Comparison of ENCODE assay signal across 8 cellular contexts in genomic region chr10:125144693-125145623, GRCh38. TPM values are rescaled to one million over a fixed set of nuclear protein-coding genes. Genes with fewer than 3 reads are reported as not detected.
DNase-seq lines count a peak whose midpoint lies in the region; ATAC-seq and TF ChIP-seq lines count a peak whose summit lies in the region.

No MANE protein-coding gene starts in this region.

- H3K9me3 ChIP-seq in MG63 (no peaks in the 10 kb centered on the region), lung (ENCODE audit: control insufficient read depth in 2 of 2, insufficient read depth in 1 of 2, low read length in 1 of 2) (no peaks in the 10 kb centered on the region), PC-9 (ENCODE audit: insufficient read depth, low read depth) (no peaks in the 10 kb centered on the region)
- no peaks in the 10 kb centered on the region for H3K9me3 ChIP-seq in effector memory CD4-positive, alpha-beta T cell (ENCODE audit: control insufficient read depth, low read length)

- peak; percentile 28 for TF ChIP-seq CTCF in GM12865 (IDR thresholded peaks at IDR 0.05; ENCODE audit: insufficient read depth, low read depth, low read length, missing control alignments)
- no peak for TF ChIP-seq CTCF in lung (IDR thresholded peaks at IDR 0.05; ENCODE audit: control extremely low read depth, extremely low read depth)
- TF ChIP-seq CTCF in PC-9 (conservative IDR thresholded peaks at IDR 0.05): no peak; the same call in 1 of the 2 replicates

- BruUV-seq in PC-9 (replicated peaks; lab: Mats Ljungman, UMichigan): no TSS peak

- DNase-seq in GM12865 (ENCODE audit: low read depth): peak; percentile 25
- peak; percentile 64 for DNase-seq in MG63
- DNase-seq in lung (ENCODE audit: low spot score): no peak
- no peak for DNase-seq in PC-9
- no peak for DNase-seq in SK-N-DZ (ENCODE audit: low spot score)
- no peak for DNase-seq in effector memory CD4-positive, alpha-beta T cell

- H2AFZ ChIP-seq in PC-9: no peak overlapping the region

- H3K36me3 ChIP-seq in MG63 (peaks cover 22% of the 10 kb centered on the region), lung (ENCODE audit: control insufficient read depth in 2 of 2, insufficient read depth in 2 of 2, low read length in 2 of 2) (no peaks in the 10 kb centered on the region), PC-9 (ENCODE audit: low read depth) (0 out of 2 replicates have a peak, but pooled peaks cover 4% of the 10 kb centered on the region)
- H3K36me3 ChIP-seq in effector memory CD4-positive, alpha-beta T cell (ENCODE audit: control insufficient read depth, insufficient read depth, low read length): no peaks in the 10 kb centered on the region

- H3K79me2 ChIP-seq in PC-9 (ENCODE audit: low read depth): peaks cover 97% of the 10 kb centered on the region

- ATAC-seq in lung (ENCODE audit: insufficient read depth, low FRiP score) (peak; percentile 59), GM18861 (IDR thresholded peaks at IDR 0.05; ENCODE audit: unreplicated experiment) (no peak)

- CTCF ChIA-PET in PC-9 (lab: Charles Lee): no interaction called here

- 38 to 46% methylated on average over 13 of the region's 13 CpGs for WGBS in lung, 2 donors

- H3K9me2 ChIP-seq in PC-9 (ENCODE audit: insufficient read depth): no peaks in the 10 kb centered on the region

- H3K4me1 ChIP-seq in lung (ENCODE audit: control insufficient read depth in 2 of 2, insufficient read depth in 2 of 2, low read length in 2 of 2) (peaks cover 36 to 52% of the 10 kb centered on the region in 2 donors), PC-9 (replicated peaks; ENCODE audit: insufficient read depth) (no peaks in the 10 kb centered on the region)
- no peaks in the 10 kb centered on the region for H3K4me1 ChIP-seq in effector memory CD4-positive, alpha-beta T cell (ENCODE audit: control insufficient read depth, insufficient read depth, low read length, poor library complexity, severe bottlenecking)

- intact Hi-C loops in PC-9 (cut with micrococcal nuclease; ENCODE audit: unreplicated experiment): no loop called here

- H3K27ac ChIP-seq in cingulate gyrus (ENCODE audit: low read depth, low read length): peak overlapping the region; percentile 8
- no peak overlapping the region for H3K27ac ChIP-seq in lung (ENCODE audit: low read depth in 1 of 2, low read length in 1 of 2)
- H3K27ac ChIP-seq in PC-9: no peak overlapping the region
- H3K27ac ChIP-seq in effector memory CD4-positive, alpha-beta T cell (ENCODE audit: insufficient read depth, low read length, poor library complexity, severe bottlenecking): no peak overlapping the region

- no peak overlapping the region for H3K4me2 ChIP-seq in PC-9

- H3F3A ChIP-seq in PC-9 (ENCODE audit: insufficient read depth, low read depth): no peaks in the 10 kb centered on the region

- H3K4me3 ChIP-seq in GM12865 (ENCODE audit: low read depth, low read length) (no peak overlapping the region), MG63 (no peak overlapping the region), lung (no peak overlapping the region), PC-9 (no peak overlapping the region)
- H3K4me3 ChIP-seq in effector memory CD4-positive, alpha-beta T cell (ENCODE audit: insufficient read depth, low read depth, low read length, poor library complexity, severe bottlenecking): no peak overlapping the region

- H4K20me1 ChIP-seq in PC-9 (ENCODE audit: insufficient read depth): peaks cover 95% of the 10 kb centered on the region

- POLR2A ChIA-PET in PC-9 (lab: Charles Lee; ENCODE audit: unreplicated experiment): no interaction called here

- H3K27me3 ChIP-seq in MG63 (no peaks in the 10 kb centered on the region), lung (ENCODE audit: control insufficient read depth, insufficient read depth) (no peaks in the 10 kb centered on the region), PC-9 (ENCODE audit: insufficient read depth, low read depth) (no peaks in the 10 kb centered on the region)
- H3K27me3 ChIP-seq in effector memory CD4-positive, alpha-beta T cell (replicated peaks; ENCODE audit: control insufficient read depth, insufficient read depth, low read length, poor library complexity, severe bottlenecking): no peaks in the 10 kb centered on the region

RNA-seq across cellular contexts. Expression of gene CTBP2, which starts 15.4 kb away (rescaled TPM):
- 58.1 and 88.7 TPM in 2 replicates for total RNA-seq in MG63 (2014; rRNA removed; shearing (Covaris generic); ENCODE audit: low replicate concordance)
- total RNA-seq in lung (10 to 100 TPM; 74.9 to 80.6 TPM), PC-9 (2021) (60.5 and 64.4 TPM in 2 replicates)
- 10 to 100 TPM; 19.2 to 51.6 TPM for polyA plus RNA-seq in lung
- polyA plus RNA-seq in SK-N-DZ (2014; cell fraction: cytosol; rRNA removed): 88.4 and 92.9 TPM in 2 replicates
- polyA plus RNA-seq in SK-N-DZ (2014; cell fraction: nucleus; rRNA removed): 89.9 and 109 TPM in 2 replicates

Comparison
In these comparisons a context has a peak if more than half of its experiments do, and no peak if none do; other contexts are left out.
1. DNase-seq: peak in GM12865 (single experiment) and MG63 (single experiment); none in lung (single experiment), PC-9 (0 of 2), SK-N-DZ (single experiment) and effector memory CD4-positive, alpha-beta T cell (0 of 3).